In the genomic region with DNA sequence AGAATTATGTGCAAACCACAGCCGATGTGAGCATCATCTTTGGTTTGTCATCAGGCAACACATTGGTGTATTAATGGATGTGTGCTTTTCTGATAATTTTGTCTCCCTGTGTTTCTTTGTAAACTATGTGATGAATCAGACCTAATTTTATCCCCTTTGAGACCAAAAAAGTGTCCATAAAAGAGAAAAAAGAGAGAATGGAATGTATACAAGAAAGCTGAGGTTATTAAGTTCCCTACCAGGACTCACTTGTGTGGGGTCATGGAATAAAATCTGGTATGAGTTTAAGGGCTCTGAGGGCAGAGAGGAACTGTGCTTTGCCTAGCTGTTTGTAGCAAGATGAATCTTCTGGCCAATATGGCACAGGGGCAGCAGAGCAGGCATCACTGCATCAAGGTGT, we compare ENCODE assay signal across 7 cellular contexts.
"Had no signal": no experiment of that assay in that cellular context is flagged by ENCODE, and none has a peak within 500 bp of the region (broad histone marks: within the 10 kb centered on the region; RNA-seq: fewer than 3 reads in every experiment).

No MANE protein-coding gene starts in this region.

- H3K4me3 Mint-ChIP-seq: GM23338, H9 had no signal

- ATAC-seq: GM23338, HepG2, K562 had no signal

- H3K4me3 ChIP-seq: GM23338, K562 had no signal

- H3K27ac ChIP-seq: HL-60 had no signal

- H3K27ac Mint-ChIP-seq: GM23338, H9 had no signal

- H3K4me2 ChIP-seq: GM23338 had no signal

- DNase-seq: H9, HCEC 1CT, KG1 had no signal

- H3K4me1 Mint-ChIP-seq: GM23338, H9 had no signal

- H2AFZ ChIP-seq: GM23338 had no signal
